Comparison of ENCODE assay signal across 1 cellular context in genomic region chr17:968812-969766, GRCh38.
TF ChIP-seq lines count a peak whose summit lies in the region.

No MANE protein-coding gene starts in this region.

TF ChIP-seq in GM23338, 12 proteins besides CTCF, POLR2A, EP300 and RAD21 (continued from another document):
- TF ChIP-seq, protein P1, sequence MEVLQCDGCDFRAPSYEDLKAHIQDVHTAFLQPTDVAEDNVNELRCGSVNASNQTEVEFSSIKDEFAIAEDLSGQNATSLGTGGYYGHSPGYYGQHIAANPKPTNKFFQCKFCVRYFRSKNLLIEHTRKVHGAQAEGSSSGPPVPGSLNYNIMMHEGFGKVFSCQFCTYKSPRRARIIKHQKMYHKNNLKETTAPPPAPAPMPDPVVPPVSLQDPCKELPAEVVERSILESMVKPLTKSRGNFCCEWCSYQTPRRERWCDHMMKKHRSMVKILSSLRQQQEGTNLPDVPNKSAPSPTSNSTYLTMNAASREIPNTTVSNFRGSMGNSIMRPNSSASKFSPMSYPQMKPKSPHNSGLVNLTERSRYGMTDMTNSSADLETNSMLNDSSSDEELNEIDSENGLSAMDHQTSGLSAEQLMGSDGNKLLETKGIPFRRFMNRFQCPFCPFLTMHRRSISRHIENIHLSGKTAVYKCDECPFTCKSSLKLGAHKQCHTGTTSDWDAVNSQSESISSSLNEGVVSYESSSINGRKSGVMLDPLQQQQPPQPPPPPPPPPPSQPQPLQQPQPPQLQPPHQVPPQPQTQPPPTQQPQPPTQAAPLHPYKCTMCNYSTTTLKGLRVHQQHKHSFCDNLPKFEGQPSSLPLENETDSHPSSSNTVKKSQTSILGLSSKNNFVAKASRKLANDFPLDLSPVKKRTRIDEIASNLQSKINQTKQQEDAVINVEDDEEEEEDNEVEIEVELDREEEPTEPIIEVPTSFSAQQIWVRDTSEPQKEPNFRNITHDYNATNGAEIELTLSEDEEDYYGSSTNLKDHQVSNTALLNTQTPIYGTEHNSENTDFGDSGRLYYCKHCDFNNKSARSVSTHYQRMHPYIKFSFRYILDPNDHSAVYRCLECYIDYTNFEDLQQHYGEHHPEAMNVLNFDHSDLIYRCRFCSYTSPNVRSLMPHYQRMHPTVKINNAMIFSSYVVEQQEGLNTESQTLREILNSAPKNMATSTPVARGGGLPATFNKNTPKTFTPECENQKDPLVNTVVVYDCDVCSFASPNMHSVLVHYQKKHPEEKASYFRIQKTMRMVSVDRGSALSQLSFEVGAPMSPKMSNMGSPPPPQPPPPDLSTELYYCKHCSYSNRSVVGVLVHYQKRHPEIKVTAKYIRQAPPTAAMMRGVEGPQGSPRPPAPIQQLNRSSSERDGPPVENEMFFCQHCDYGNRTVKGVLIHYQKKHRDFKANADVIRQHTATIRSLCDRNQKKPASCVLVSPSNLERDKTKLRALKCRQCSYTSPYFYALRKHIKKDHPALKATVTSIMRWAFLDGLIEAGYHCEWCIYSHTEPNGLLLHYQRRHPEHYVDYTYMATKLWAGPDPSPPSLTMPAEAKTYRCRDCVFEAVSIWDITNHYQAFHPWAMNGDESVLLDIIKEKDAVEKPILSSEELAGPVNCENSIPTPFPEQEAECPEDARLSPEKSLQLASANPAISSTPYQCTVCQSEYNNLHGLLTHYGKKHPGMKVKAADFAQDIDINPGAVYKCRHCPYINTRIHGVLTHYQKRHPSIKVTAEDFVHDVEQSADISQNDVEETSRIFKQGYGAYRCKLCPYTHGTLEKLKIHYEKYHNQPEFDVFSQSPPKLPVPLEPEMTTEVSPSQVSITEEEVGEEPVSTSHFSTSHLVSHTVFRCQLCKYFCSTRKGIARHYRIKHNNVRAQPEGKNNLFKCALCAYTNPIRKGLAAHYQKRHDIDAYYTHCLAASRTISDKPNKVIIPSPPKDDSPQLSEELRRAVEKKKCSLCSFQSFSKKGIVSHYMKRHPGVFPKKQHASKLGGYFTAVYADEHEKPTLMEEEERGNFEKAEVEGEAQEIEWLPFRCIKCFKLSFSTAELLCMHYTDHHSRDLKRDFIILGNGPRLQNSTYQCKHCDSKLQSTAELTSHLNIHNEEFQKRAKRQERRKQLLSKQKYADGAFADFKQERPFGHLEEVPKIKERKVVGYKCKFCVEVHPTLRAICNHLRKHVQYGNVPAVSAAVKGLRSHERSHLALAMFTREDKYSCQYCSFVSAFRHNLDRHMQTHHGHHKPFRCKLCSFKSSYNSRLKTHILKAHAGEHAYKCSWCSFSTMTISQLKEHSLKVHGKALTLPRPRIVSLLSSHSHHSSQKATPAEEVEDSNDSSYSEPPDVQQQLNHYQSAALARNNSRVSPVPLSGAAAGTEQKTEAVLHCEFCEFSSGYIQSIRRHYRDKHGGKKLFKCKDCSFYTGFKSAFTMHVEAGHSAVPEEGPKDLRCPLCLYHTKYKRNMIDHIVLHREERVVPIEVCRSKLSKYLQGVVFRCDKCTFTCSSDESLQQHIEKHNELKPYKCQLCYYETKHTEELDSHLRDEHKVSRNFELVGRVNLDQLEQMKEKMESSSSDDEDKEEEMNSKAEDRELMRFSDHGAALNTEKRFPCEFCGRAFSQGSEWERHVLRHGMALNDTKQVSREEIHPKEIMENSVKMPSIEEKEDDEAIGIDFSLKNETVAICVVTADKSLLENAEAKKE (CRISPR knock-in tag; IDR thresholded peaks at IDR 0.05) = no peak
- TF ChIP-seq NANOG (IDR thresholded peaks at IDR 0.05; ENCODE audit: borderline replicate concordance) (no peak), EZH2phosphoT487 (IDR thresholded peaks at IDR 0.05; ENCODE audit: unreplicated experiment) (no peak), EZH2 (IDR thresholded peaks at IDR 0.05; ENCODE audit: low read depth, unreplicated experiment) (no peak)
- TF ChIP-seq, protein P2, sequence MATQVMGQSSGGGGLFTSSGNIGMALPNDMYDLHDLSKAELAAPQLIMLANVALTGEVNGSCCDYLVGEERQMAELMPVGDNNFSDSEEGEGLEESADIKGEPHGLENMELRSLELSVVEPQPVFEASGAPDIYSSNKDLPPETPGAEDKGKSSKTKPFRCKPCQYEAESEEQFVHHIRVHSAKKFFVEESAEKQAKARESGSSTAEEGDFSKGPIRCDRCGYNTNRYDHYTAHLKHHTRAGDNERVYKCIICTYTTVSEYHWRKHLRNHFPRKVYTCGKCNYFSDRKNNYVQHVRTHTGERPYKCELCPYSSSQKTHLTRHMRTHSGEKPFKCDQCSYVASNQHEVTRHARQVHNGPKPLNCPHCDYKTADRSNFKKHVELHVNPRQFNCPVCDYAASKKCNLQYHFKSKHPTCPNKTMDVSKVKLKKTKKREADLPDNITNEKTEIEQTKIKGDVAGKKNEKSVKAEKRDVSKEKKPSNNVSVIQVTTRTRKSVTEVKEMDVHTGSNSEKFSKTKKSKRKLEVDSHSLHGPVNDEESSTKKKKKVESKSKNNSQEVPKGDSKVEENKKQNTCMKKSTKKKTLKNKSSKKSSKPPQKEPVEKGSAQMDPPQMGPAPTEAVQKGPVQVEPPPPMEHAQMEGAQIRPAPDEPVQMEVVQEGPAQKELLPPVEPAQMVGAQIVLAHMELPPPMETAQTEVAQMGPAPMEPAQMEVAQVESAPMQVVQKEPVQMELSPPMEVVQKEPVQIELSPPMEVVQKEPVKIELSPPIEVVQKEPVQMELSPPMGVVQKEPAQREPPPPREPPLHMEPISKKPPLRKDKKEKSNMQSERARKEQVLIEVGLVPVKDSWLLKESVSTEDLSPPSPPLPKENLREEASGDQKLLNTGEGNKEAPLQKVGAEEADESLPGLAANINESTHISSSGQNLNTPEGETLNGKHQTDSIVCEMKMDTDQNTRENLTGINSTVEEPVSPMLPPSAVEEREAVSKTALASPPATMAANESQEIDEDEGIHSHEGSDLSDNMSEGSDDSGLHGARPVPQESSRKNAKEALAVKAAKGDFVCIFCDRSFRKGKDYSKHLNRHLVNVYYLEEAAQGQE (IDR thresholded peaks at IDR 0.05; ENCODE audit: unreplicated experiment) = no peak
